ENCODE assay signal across 1 cellular context in genomic region chr22:46377566-46378498, GRCh38.
A peak's percentile ranks its signal among the peaks of the same experiment; 100 is the strongest.
TF ChIP-seq lines count a peak whose summit lies in the region.

No MANE protein-coding gene starts in this region.

TF ChIP-seq in HepG2, 621 proteins besides CTCF, POLR2A, EP300 and RAD21 (continued from another document and continues in another):
- TF ChIP-seq ZNF362 (CRISPR knock-in tag; IDR thresholded peaks at IDR 0.05; ENCODE audit: borderline replicate concordance), result no peak
- TF ChIP-seq CERS6 (CRISPR knock-in tag; IDR thresholded peaks at IDR 0.05), result no peak
- TF ChIP-seq SAFB2 (CRISPR knock-in tag; IDR thresholded peaks at IDR 0.05; ENCODE audit: borderline replicate concordance, low read depth), result no peak
- peak; percentile 15; the same call in 1 of the 2 replicates for TF ChIP-seq AHDC1 (CRISPR knock-in tag; IDR thresholded peaks at IDR 0.05; ENCODE audit: borderline replicate concordance)
- TF ChIP-seq GMEB2 (CRISPR knock-in tag; IDR thresholded peaks at IDR 0.05; ENCODE audit: low read depth), result no peak
- no peak for TF ChIP-seq ZBTB42 (CRISPR knock-in tag; IDR thresholded peaks at IDR 0.05)
- no peak for TF ChIP-seq ZNF335 (CRISPR knock-in tag; IDR thresholded peaks at IDR 0.05)
- TF ChIP-seq ZNF878 (CRISPR knock-in tag; IDR thresholded peaks at IDR 0.05), result peak; percentile 77; the same call in 1 of the 2 replicates
- no peak; the same call in 1 of the 2 replicates for TF ChIP-seq ZBTB7A (CRISPR knock-in tag; IDR thresholded peaks at IDR 0.05)
- TF ChIP-seq MAF1 (CRISPR knock-in tag; IDR thresholded peaks at IDR 0.05; ENCODE audit: borderline replicate concordance), result no peak
- TF ChIP-seq NR1H2 (CRISPR knock-in tag; IDR thresholded peaks at IDR 0.05; ENCODE audit: borderline replicate concordance, low read depth), result no peak
- no peak for TF ChIP-seq ZNF784 (CRISPR knock-in tag; IDR thresholded peaks at IDR 0.05; ENCODE audit: borderline replicate concordance)
- no peak for TF ChIP-seq SP2 (CRISPR knock-in tag; IDR thresholded peaks at IDR 0.05)
- TF ChIP-seq NCOA1 (CRISPR knock-in tag; IDR thresholded peaks at IDR 0.05), result 0 out of 2 replicates have a peak, but pooled peaks have one; percentile 18
- TF ChIP-seq SETDB1 (CRISPR knock-in tag; IDR thresholded peaks at IDR 0.05; ENCODE audit: borderline replicate concordance), result no peak
- TF ChIP-seq ZNF263 (CRISPR knock-in tag; IDR thresholded peaks at IDR 0.05), result no peak
- no peak for TF ChIP-seq SMAD9 (CRISPR knock-in tag; IDR thresholded peaks at IDR 0.05)
- no peak; the same call in 1 of the 2 replicates for TF ChIP-seq AKAP8 (CRISPR knock-in tag; IDR thresholded peaks at IDR 0.05)
- peak; percentile 77; the same call in 1 of the 2 replicates for TF ChIP-seq KDM4B (CRISPR knock-in tag; IDR thresholded peaks at IDR 0.05)
- no peak; the same call in 1 of the 2 replicates for TF ChIP-seq ZNF552 (CRISPR knock-in tag; IDR thresholded peaks at IDR 0.05; ENCODE audit: borderline replicate concordance)
- TF ChIP-seq PPARG (CRISPR knock-in tag; conservative IDR thresholded peaks at IDR 0.05), result peak; percentile 80
- 0 out of 2 replicates have a peak, but pooled peaks have one; percentile 40 for TF ChIP-seq KLF12 (CRISPR knock-in tag; IDR thresholded peaks at IDR 0.05; ENCODE audit: borderline replicate concordance)
- no peak for TF ChIP-seq NBN (conservative IDR thresholded peaks at IDR 0.05)
- TF ChIP-seq GTF3A (CRISPR knock-in tag; conservative IDR thresholded peaks at IDR 0.05), result no peak
- TF ChIP-seq EHMT2 (IDR thresholded peaks at IDR 0.05; ENCODE audit: borderline replicate concordance, low read depth, low read length), result no peak
- TF ChIP-seq ZNF512B (CRISPR knock-in tag; IDR thresholded peaks at IDR 0.05; ENCODE audit: borderline replicate concordance), result no peak
- TF ChIP-seq GABPB1 (CRISPR knock-in tag; IDR thresholded peaks at IDR 0.05), result peak; percentile 67; the same call in 1 of the 2 replicates
- TF ChIP-seq ZBTB40 (IDR thresholded peaks at IDR 0.05), result no peak
- TF ChIP-seq ZBTB40 (CRISPR knock-in tag; IDR thresholded peaks at IDR 0.05), result no peak; the same call in 1 of the 2 replicates
- TF ChIP-seq ZBTB20 (CRISPR knock-in tag; IDR thresholded peaks at IDR 0.05; ENCODE audit: borderline replicate concordance, low read depth), result peak; percentile 83; the same call in 1 of the 2 replicates
- TF ChIP-seq ZNF720 (CRISPR knock-in tag; IDR thresholded peaks at IDR 0.05), result no peak
- TF ChIP-seq ZBTB14 (CRISPR knock-in tag; IDR thresholded peaks at IDR 0.05), result no peak
